ENCODE assay signal across 29 cellular contexts in the genomic region with DNA sequence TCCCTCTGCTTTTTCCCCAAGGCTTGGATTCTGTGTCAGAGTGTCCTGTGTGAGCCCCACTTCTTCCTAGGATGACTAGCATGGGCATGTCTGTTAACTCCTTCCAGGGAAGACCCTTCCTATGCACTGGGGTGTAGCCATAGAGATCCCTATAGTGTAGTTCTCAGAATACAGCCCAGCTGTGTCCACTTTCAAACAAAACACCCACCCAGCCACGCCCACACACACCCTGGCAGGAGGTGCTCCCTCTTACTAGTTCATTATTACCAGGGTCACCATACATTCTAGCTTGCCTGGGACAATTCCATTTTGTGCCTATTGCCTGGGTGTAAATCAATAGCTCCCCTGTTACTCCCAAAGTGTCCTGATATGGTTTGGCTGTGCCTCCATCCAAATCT.
"Had no signal": no experiment of that assay in that cellular context is flagged by ENCODE, and none has a peak within 500 bp of the region (broad histone marks: within the 10 kb centered on the region; RNA-seq: fewer than 3 reads in every experiment).

No MANE protein-coding gene starts in this region.

- H3K27me3 Mint-ChIP-seq: activated CD4-positive, alpha-beta memory T cell treated with anti-CD3 and anti-CD28 coated beads for 36 hours; stimulated activated naive B cell treated with anti-CD40 and anti-IgM and Interleukin-4, amounts not matched to agents 10 μg/mL and 1 μg/mL and 100 μg/mL, for 72 hours had no signal

- H3K27ac ChIP-seq: heart left ventricle, left lung, pancreas, psoas muscle, right atrium auricular region, stomach, thyroid gland, upper lobe of left lung, VCaP had no signal

- H3K27ac Mint-ChIP-seq: activated CD4-positive, alpha-beta memory T cell treated with anti-CD3 and anti-CD28 coated beads for 36 hours; activated T-helper 1 cell treated with anti-CD3 and anti-CD28 coated beads, Interleukin-12 subunit alpha, Interleukin-12 subunit beta, Interleukin-2, Interleukin-4 antibody, amounts not matched to agents 30 ng/mL and 10 ng/mL and 1 ng/mL, durations not matched to agents 14 hours and 24 hours and 36 hours; immature natural killer cell; naive thymus-derived CD4-positive, alpha-beta T cell; stimulated activated naive B cell treated with anti-CD40 and anti-IgM and Interleukin-4, amounts not matched to agents 10 μg/mL and 1 μg/mL and 100 μg/mL, for 72 hours had no signal

- H3K4me3 ChIP-seq: heart left ventricle, left lung, pancreas, psoas muscle, right atrium auricular region, stomach, thyroid gland, upper lobe of left lung had no signal

- FAIRE-seq: endometrium, pancreas had no signal

- ATAC-seq: heart left ventricle; left lung; naive thymus-derived CD4-positive, alpha-beta T cell; pancreas; psoas muscle; stimulated activated naive B cell treated with anti-CD40 and anti-IgM and Interleukin-4, amounts not matched to agents 10 μg/mL and 1 μg/mL and 100 μg/mL, for 72 hours had no signal

- DNase-seq: activated CD4-positive, alpha-beta memory T cell treated with anti-CD3 and anti-CD28 coated beads for 36 hours; activated CD4-positive, alpha-beta T cell treated with anti-CD3 and anti-CD28 coated beads for 48 hours; activated CD8-positive, alpha-beta memory T cell treated with anti-CD3 and anti-CD28 coated beads, Interleukin-2, amount 50 U/mL, for 4 hours; activated gamma-delta T cell; activated naive CD4-positive, alpha-beta T cell treated with anti-CD3 and anti-CD28 coated beads, Interleukin-2, amount 50 U/mL, for 16 hours; activated T-cell treated with anti-CD3 and anti-CD28 coated beads, Interleukin-2, amount 50 U/mL, for 1 hour; amniotic stem cell; central memory CD4-positive, alpha-beta T cell; dermis blood vessel endothelial cell; effector CD4-positive, alpha-beta T cell; foreskin fibroblast; heart left ventricle; hypothalamus; immature natural killer cell; left lung; naive thymus-derived CD4-positive, alpha-beta T cell; nucleus accumbens; pancreas; psoas muscle; stimulated activated CD4-positive, alpha-beta T cell treated with anti-CD3 and anti-CD28 coated beads, Interleukin-15, amount 100 ng/mL, for 24 hours; stimulated activated CD4-positive, alpha-beta T cell treated with anti-CD3 and anti-CD28 coated beads, Interleukin-2, amount 100 ng/mL, for 24 hours; stimulated activated naive B cell treated with anti-CD40 and anti-IgM and Interleukin-4, amounts not matched to agents 10 μg/mL and 1 μg/mL and 100 μg/mL, for 72 hours; stomach; thyroid gland; upper lobe of left lung had no signal

- H3K9me3 ChIP-seq: heart left ventricle, left lung, pancreas, psoas muscle, right atrium auricular region, stomach, thyroid gland, upper lobe of left lung had no signal

- H3K4me3 Mint-ChIP-seq: activated CD4-positive, alpha-beta memory T cell treated with anti-CD3 and anti-CD28 coated beads for 36 hours; activated T-helper 1 cell treated with anti-CD3 and anti-CD28 coated beads, Interleukin-12 subunit alpha, Interleukin-12 subunit beta, Interleukin-2, Interleukin-4 antibody, amounts not matched to agents 30 ng/mL and 10 ng/mL and 1 ng/mL, durations not matched to agents 14 hours and 24 hours and 36 hours; immature natural killer cell; naive thymus-derived CD4-positive, alpha-beta T cell; stimulated activated naive B cell treated with anti-CD40 and anti-IgM and Interleukin-4, amounts not matched to agents 10 μg/mL and 1 μg/mL and 100 μg/mL, for 72 hours had no signal

- H3K4me1 ChIP-seq: heart left ventricle, left lung, pancreas, psoas muscle, right atrium auricular region, thyroid gland, upper lobe of left lung had no signal

- H3K4me1 Mint-ChIP-seq: immature natural killer cell; naive thymus-derived CD4-positive, alpha-beta T cell; stimulated activated naive B cell treated with anti-CD40 and anti-IgM and Interleukin-4, amounts not matched to agents 10 μg/mL and 1 μg/mL and 100 μg/mL, for 72 hours had no signal

- H3K36me3 Mint-ChIP-seq: activated CD4-positive, alpha-beta memory T cell treated with anti-CD3 and anti-CD28 coated beads for 36 hours; immature natural killer cell; naive thymus-derived CD4-positive, alpha-beta T cell; stimulated activated naive B cell treated with anti-CD40 and anti-IgM and Interleukin-4, amounts not matched to agents 10 μg/mL and 1 μg/mL and 100 μg/mL, for 72 hours had no signal

- H3K36me3 ChIP-seq: heart left ventricle, left lung, pancreas, right atrium auricular region, stomach, thyroid gland, upper lobe of left lung had no signal

- H3K27me3 ChIP-seq: heart left ventricle, left lung, pancreas, right atrium auricular region, stomach, thyroid gland, upper lobe of left lung had no signal

- H3K9me3 Mint-ChIP-seq: activated CD4-positive, alpha-beta memory T cell treated with anti-CD3 and anti-CD28 coated beads for 36 hours; activated T-helper 1 cell treated with anti-CD3 and anti-CD28 coated beads, Interleukin-12 subunit alpha, Interleukin-12 subunit beta, Interleukin-2, Interleukin-4 antibody, amounts not matched to agents 30 ng/mL and 10 ng/mL and 1 ng/mL, durations not matched to agents 14 hours and 24 hours and 36 hours; immature natural killer cell had no signal
